Comparison of ENCODE assay signal across 9 cellular contexts in the genomic region with DNA sequence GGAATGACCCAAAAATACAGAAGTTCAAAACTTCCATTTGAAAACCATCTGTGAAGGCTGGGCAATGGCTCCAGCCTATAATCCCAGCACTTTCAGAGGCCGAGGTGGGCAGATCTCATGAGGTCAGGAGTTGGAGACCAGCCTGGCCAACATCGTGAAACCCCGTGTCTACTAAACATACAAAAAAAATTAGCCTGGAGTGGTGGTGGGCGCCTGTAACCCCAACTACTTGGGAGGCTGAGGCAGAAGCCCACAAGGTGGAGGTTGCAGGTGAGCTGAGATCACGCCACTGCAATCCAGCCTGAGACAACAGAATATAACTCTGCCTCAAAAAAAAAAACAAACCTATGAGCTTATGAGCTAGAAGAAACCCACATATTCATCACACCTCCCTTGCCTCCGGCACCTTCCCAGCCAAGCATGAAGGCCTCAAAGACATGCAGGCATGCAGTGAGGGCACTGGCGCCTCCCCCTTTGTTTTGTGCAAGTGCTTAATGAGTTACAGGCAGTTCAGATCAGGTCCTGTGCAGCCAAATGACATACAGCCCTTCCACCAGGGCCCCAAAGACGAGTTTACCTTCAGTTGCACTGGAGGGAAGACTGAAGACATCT. TPM values are rescaled to one million over a fixed set of nuclear protein-coding genes. Genes with fewer than 3 reads are reported as not detected.
A peak's percentile ranks its signal among the peaks of the same experiment; 100 is the strongest.
DNase-seq lines count a peak whose midpoint lies in the region; ATAC-seq and TF ChIP-seq lines count a peak whose summit lies in the region.
"Had no signal": no experiment of that assay in that cellular context is flagged by ENCODE, and none has a peak within 500 bp of the region (broad histone marks: within the 10 kb centered on the region; RNA-seq: fewer than 3 reads in every experiment).

No MANE protein-coding gene starts in this region.

- CTCF ChIA-PET in Panc1 (lab: Charles Lee): no interaction called here

- TF ChIP-seq CTCF in Panc1 (IDR thresholded peaks at IDR 0.05): no peak
- no peak for TF ChIP-seq CTCF in epithelial cell of proximal tubule (conservative IDR thresholded peaks at IDR 0.05; ENCODE audit: low read depth, low read length)
- TF ChIP-seq CTCF in progenitor cell of endocrine pancreas (IDR thresholded peaks at IDR 0.05; ENCODE audit: unreplicated experiment): no peak

- peaks cover 44% of the 10 kb centered on the region for H3K4me1 Mint-ChIP-seq in progenitor cell of endocrine pancreas (ENCODE audit: low read depth)

- H3K9me3 ChIP-seq in Panc1 (ENCODE audit: control insufficient read depth, insufficient read depth, low read depth, low read length): no peaks in the 10 kb centered on the region
- H3K9me3 ChIP-seq: adrenal gland had no signal

- no TSS peak for BruUV-seq in Panc1 (replicated peaks; lab: Mats Ljungman, UMichigan)

- peak; percentile 64 for DNase-seq in activated CD8-positive, alpha-beta memory T cell treated with anti-CD3 and anti-CD28 coated beads for 24 hours
- no peak for DNase-seq in activated CD8-positive, alpha-beta memory T cell treated with anti-CD3 and anti-CD28 coated beads, Interleukin-2, amount 50 U/mL, for 4 hours
- DNase-seq in Panc1 (ENCODE audit: low read depth, low spot score): no peak
- peak; percentile 40 for DNase-seq in epithelial cell of proximal tubule (ENCODE audit: low read depth)
- no peak for DNase-seq in progenitor cell of endocrine pancreas (ENCODE audit: low spot score, unreplicated experiment)
- DNase-seq in head of caudate nucleus: no peak

- in situ Hi-C loops in Panc1 (cut with HindIII; ENCODE audit: low pct_unique_long_range_greater_than_20kb, low sequenced_read_pairs): no loop called here

- H3K27ac Mint-ChIP-seq in progenitor cell of endocrine pancreas: peak overlapping the region; percentile 94

- H3K36me3 Mint-ChIP-seq in progenitor cell of endocrine pancreas (ENCODE audit: insufficient read depth): peaks cover 62% of the 10 kb centered on the region

- H3K27ac ChIP-seq in Panc1 (ENCODE audit: low read length): peak overlapping the region; percentile 51; the same call in 1 of the 2 replicates

- POLR2A ChIA-PET in Panc1 (lab: Charles Lee): interaction anchor here (0.6 to 2.2 kb wide), 2 partner anchors 10 to 14 kb away, joined by 4 to 19 read pairs; a partner anchor contains a TSS

- H3K27me3 ChIP-seq in Panc1 (ENCODE audit: control insufficient read depth, insufficient read depth, low read length): no peaks in the 10 kb centered on the region
- H3K27me3 ChIP-seq: adrenal gland had no signal

- H3K4me3 ChIP-seq in Panc1 (ENCODE audit: low read depth in 2 of 2, low read length in 2 of 2) (no peak overlapping the region), epithelial cell of proximal tubule (ENCODE audit: low read depth, low read length) (no peak overlapping the region)
- H3K4me3 ChIP-seq: adrenal gland had no signal

- peaks cover 56% of the 10 kb centered on the region for H3K36me3 ChIP-seq in Panc1 (ENCODE audit: control insufficient read depth, insufficient read depth, low read length)

- no peaks in the 10 kb centered on the region for H3K27me3 Mint-ChIP-seq in progenitor cell of endocrine pancreas

- intact Hi-C loops in Panc1 (cut with micrococcal nuclease; ENCODE audit: unreplicated experiment): no loop called here
- intact Hi-C loops in head of caudate nucleus (cut with DNase I): no loop called here

- H3K4me3 Mint-ChIP-seq in progenitor cell of endocrine pancreas (ENCODE audit: low read depth): no peak overlapping the region

- peaks cover 93% of the 10 kb centered on the region for H3K4me1 ChIP-seq in Panc1 (ENCODE audit: control insufficient read depth, insufficient read depth, low read length)

- no peak for ATAC-seq in Panc1
- no peak for ATAC-seq in GM18502 (IDR thresholded peaks at IDR 0.05; ENCODE audit: poor library complexity, unreplicated experiment)
- no peak for ATAC-seq in HG03571 (IDR thresholded peaks at IDR 0.05; ENCODE audit: unreplicated experiment)

- H3K9me3 Mint-ChIP-seq in progenitor cell of endocrine pancreas (ENCODE audit: low read depth): no peaks in the 10 kb centered on the region

RNA-seq across cellular contexts. Expression of a gene that starts 9.9 kb away (rescaled TPM):
- 587 TPM for total RNA-seq in Panc1 (2021; ENCODE audit: unreplicated experiment)
- polyA plus RNA-seq in Panc1 (2012; ENCODE audit: insufficient read length): 477 TPM
- 405 and 511 TPM in 2 replicates for total RNA-seq in epithelial cell of proximal tubule
- total RNA-seq in progenitor cell of endocrine pancreas: 1,377 and 1,392 TPM in 2 replicates

Comparison
In these comparisons a context has a peak if more than half of its experiments do, and no peak if none do; other contexts are left out.
1. DNase-seq: peak in activated CD8-positive, alpha-beta memory T cell treated with anti-CD3 and anti-CD28 coated beads for 24 hours (single experiment) and epithelial cell of proximal tubule (single experiment); none in activated CD8-positive, alpha-beta memory T cell treated with anti-CD3 and anti-CD28 coated beads, Interleukin-2, amount 50 U/mL, for 4 hours (single experiment), Panc1 (single experiment), progenitor cell of endocrine pancreas (single experiment) and head of caudate nucleus (0 of 42).